ENCODE assay signal across 13 cellular contexts in genomic region chr21:45367402-45368351, GRCh38. TPM values are rescaled to one million over a fixed set of nuclear protein-coding genes. Genes with fewer than 3 reads are reported as not detected.
DNase-seq lines count a peak whose midpoint lies in the region; ATAC-seq, FAIRE-seq and TF ChIP-seq lines count a peak whose summit lies in the region.
"Had no signal": no experiment of that assay in that cellular context is flagged by ENCODE, and none has a peak within 500 bp of the region (broad histone marks: within the 10 kb centered on the region; RNA-seq: fewer than 3 reads in every experiment).

No MANE protein-coding gene starts in this region.

- BruUV-seq in IMR-90 (replicated peaks; lab: Mats Ljungman, UMichigan) = no TSS peak

- no peaks in the 10 kb centered on the region for H4K20me1 ChIP-seq in IMR-90 (ENCODE audit: insufficient read depth, low read length)

- peak overlapping the region; percentile 99 for H2BK120ac ChIP-seq in IMR-90 (ENCODE audit: low read depth, low read length)
- H2BK120ac ChIP-seq in neuronal stem cell (ENCODE audit: low read depth, low read length) = no peak overlapping the region

- TF ChIP-seq RAD21 in A549 (conservative IDR thresholded peaks at IDR 0.05 in 1 of 2, IDR thresholded peaks at IDR 0.05 in 1 of 2) = no peak
- TF ChIP-seq RAD21 in IMR-90 (IDR thresholded peaks at IDR 0.05; ENCODE audit: low read length) = no peak

- H2AFZ ChIP-seq in IMR-90 (replicated peaks; ENCODE audit: low read length, poor library complexity) = peak overlapping the region; percentile 84
- peak overlapping the region; percentile 10 for H2AFZ ChIP-seq in neuronal stem cell (ENCODE audit: low read length)

- H2BK20ac ChIP-seq in IMR-90 (ENCODE audit: low read depth, low read length) = peak overlapping the region; percentile 91

- in situ Hi-C loops in IMR-90 (cut with MboI; ENCODE audit: low sequenced_read_pairs) = no loop called here

- H3K4me2 ChIP-seq in A549 (peak overlapping the region; percentile 75), IMR-90 (ENCODE audit: low read depth, low read length) (no peak overlapping the region), neuronal stem cell (ENCODE audit: insufficient read depth, low read length, poor library complexity, severe bottlenecking) (no peak overlapping the region)

- H4K91ac ChIP-seq in IMR-90 (ENCODE audit: insufficient read depth, low read depth, low read length) (peak overlapping the region; percentile 97), neuronal stem cell (ENCODE audit: low read depth, low read length, poor library complexity) (no peak overlapping the region)

- no peaks in the 10 kb centered on the region for H3K36me3 ChIP-seq in IMR-90 (ENCODE audit: control insufficient read depth, insufficient read depth, low read length)
- no peaks in the 10 kb centered on the region for H3K36me3 ChIP-seq in neuronal stem cell (replicated peaks in 1 of 2; ENCODE audit: control insufficient read depth in 2 of 2, insufficient read depth in 2 of 2, low read length in 2 of 2)

- H4K8ac ChIP-seq in IMR-90 (ENCODE audit: low read depth in 2 of 2, low read length in 2 of 2) (peak overlapping the region; percentile 85 to 87), neuronal stem cell (ENCODE audit: low read depth, low read length) (no peak overlapping the region)

- H3K23ac ChIP-seq in IMR-90 (ENCODE audit: low read depth, low read length) (peak overlapping the region; percentile 89), neuronal stem cell (ENCODE audit: low read depth, low read length, poor library complexity) (no peak overlapping the region)

- H2BK15ac ChIP-seq in IMR-90 (ENCODE audit: low read depth, low read length) (peak overlapping the region; percentile 76; the same call in 2 of the 3 replicates), neuronal stem cell (ENCODE audit: low read length) (no peak overlapping the region)

- H4K5ac ChIP-seq in IMR-90 (ENCODE audit: low read depth, low read length) = peak overlapping the region; percentile 86

- TF ChIP-seq POLR2A in A549 (IDR thresholded peaks at IDR 0.05; ENCODE audit: low read length) (no peak), IMR-90 (IDR thresholded peaks at IDR 0.05; ENCODE audit: low read depth, low read length) (no peak; the same call in 1 of the 2 replicates)

- H3K9me3 ChIP-seq in A549 (peaks cover 2% of the 10 kb centered on the region; the same call in 1 of the 3 replicates), IMR-90 (ENCODE audit: control insufficient read depth, insufficient read depth, low read length) (peaks cover 2% of the 10 kb centered on the region; the same call in 1 of the 2 replicates), neuronal stem cell (replicated peaks in 1 of 2; ENCODE audit: control insufficient read depth in 2 of 2, insufficient read depth in 1 of 2, low read depth in 1 of 2, low read length in 2 of 2) (peaks cover 2 to 3% of the 10 kb centered on the region in 2 donors)

- peak overlapping the region; percentile 81 for H2BK5ac ChIP-seq in IMR-90 (ENCODE audit: low read depth, low read length, poor library complexity, severe bottlenecking)
- H2BK5ac ChIP-seq in neuronal stem cell (ENCODE audit: low read length) = no peak overlapping the region

- CTCF ChIA-PET in A549 (lab: Yijun Ruan, JAX) (interaction anchor here (1.1 to 3.2 kb wide), 4 partner anchors 39 to 75 kb away, joined by 3 to 8 read pairs (median 4); no protein-coding TSS in a partner anchor), IMR-90 (lab: Yijun Ruan, JAX) (no interaction called here)

- DNase-seq in A549 (ENCODE audit: low read depth in 1 of 2, low spot score in 1 of 2) (no peak), IMR-90 (no peak), coronary artery (ENCODE audit: low spot score) (no peak), neuronal stem cell (ENCODE audit: low spot score) (no peak), NCI-H2227 (lab: John Stamatoyannopoulos, UW; ENCODE audit: unreplicated experiment) (no peak), NCI-H2107 treated with DMSO at 0.1 percent for 48 hours (lab: John Stamatoyannopoulos, UW; ENCODE audit: unreplicated experiment) (no peak)
- no peak for DNase-seq in activated CD8-positive, alpha-beta memory T cell treated with anti-CD3 and anti-CD28 coated beads, Interleukin-2, amount 50 U/mL, for 48 hours
- DNase-seq: activated CD8-positive, alpha-beta memory T cell treated with anti-CD3 and anti-CD28 coated beads, Interleukin-2, amount 10 ng/mL, durations not matched to agents 7 days and 5 days; activated naive CD8-positive, alpha-beta T cell treated with anti-CD3 and anti-CD28 coated beads, Interleukin-2, amount 10 ng/mL, durations not matched to agents 7 days and 5 days; foreskin keratinocyte; NCI-H1092 treated with DMSO at 0.1 percent for 48 hours; stimulated activated CD4-positive, alpha-beta T cell treated with anti-CD3 and anti-CD28 coated beads, Interleukin-15, amount 100 ng/mL, for 24 hours had no signal

- H3K14ac ChIP-seq in IMR-90 (replicated peaks; ENCODE audit: low read depth, low read length) (peak overlapping the region; percentile 92), neuronal stem cell (ENCODE audit: low read length) (no peak overlapping the region)

- H3K9me1 ChIP-seq in IMR-90 (ENCODE audit: insufficient read depth, low read length) = peaks cover 26% of the 10 kb centered on the region

- ATAC-seq in A549 (peak in 1 of 2 experiments; percentile 23; a peak in 3 of 6 replicates), IMR-90 (ENCODE audit: low read depth) (peak; percentile 10), GM21576 (IDR thresholded peaks at IDR 0.05; ENCODE audit: unreplicated experiment) (no peak)
- ATAC-seq: activated CD8-positive, alpha-beta memory T cell treated with anti-CD3 and anti-CD28 coated beads, Interleukin-2, amount 10 ng/mL, durations not matched to agents 7 days and 5 days; foreskin keratinocyte had no signal

- H3K79me1 ChIP-seq in IMR-90 (ENCODE audit: low read depth in 1 of 2, low read length in 2 of 2) = peaks cover 0 to 25% of the 10 kb centered on the region in 2 experiments; a peak in 2 of 4 replicates
- H3K79me1 ChIP-seq in neuronal stem cell (ENCODE audit: low read depth, low read length) = peaks cover 2% of the 10 kb centered on the region

- H2AK5ac ChIP-seq in IMR-90 (ENCODE audit: low read depth, low read length) (peak overlapping the region; percentile 98), neuronal stem cell (ENCODE audit: low read depth, low read length) (peak overlapping the region; percentile 48)

- H3K4me1 ChIP-seq in A549 (peaks cover 51% of the 10 kb centered on the region), IMR-90 (ENCODE audit: control insufficient read depth, insufficient read depth, low read length) (peaks cover 34% of the 10 kb centered on the region), neuronal stem cell (ENCODE audit: control insufficient read depth in 2 of 2, insufficient read depth in 1 of 2, low read depth in 1 of 2, low read length in 2 of 2) (peaks cover 0 to 18% of the 10 kb centered on the region in 2 donors)

- peak overlapping the region; percentile 95 for H3K4ac ChIP-seq in IMR-90 (ENCODE audit: low read depth, low read length)
- H3K4ac ChIP-seq in neuronal stem cell (ENCODE audit: low read length) = no peak overlapping the region

- H3K27me3 ChIP-seq in IMR-90 (ENCODE audit: control insufficient read depth, insufficient read depth, low read length) (no peaks in the 10 kb centered on the region), neuronal stem cell (ENCODE audit: control insufficient read depth in 3 of 3, insufficient read depth in 3 of 3, low read depth in 1 of 3, low read length in 3 of 3) (peaks cover 0 to 15% (median 0%) of the 10 kb centered on the region in 3 experiments)
- H3K27me3 ChIP-seq: foreskin keratinocyte had no signal

- H3K4me3 ChIP-seq in A549 = no peak overlapping the region
- H3K4me3 ChIP-seq in IMR-90 (ENCODE audit: insufficient read depth, low read depth, low read length) = no peak overlapping the region
- H3K4me3 ChIP-seq in coronary artery = no peak overlapping the region
- H3K4me3 ChIP-seq in neuronal stem cell (ENCODE audit: low read length in 2 of 2) = no peak overlapping the region

- POLR2A ChIA-PET in A549 (lab: Yijun Ruan, JAX) (interaction anchor here (0.6 to 1.3 kb wide), 4 partner anchors 38 to 75 kb away, joined by 3 to 8 read pairs (median 3); no protein-coding TSS in a partner anchor), IMR-90 (lab: Charles Lee; ENCODE audit: unreplicated experiment) (no interaction called here)

- no peak for TF ChIP-seq EP300 in A549 (IDR thresholded peaks at IDR 0.05)

- peak overlapping the region; percentile 90 for H2AK9ac ChIP-seq in IMR-90 (replicated peaks; ENCODE audit: low read depth, low read length, poor library complexity)

- TF ChIP-seq CTCF in A549 (IDR thresholded peaks at IDR 0.05) (no peak), IMR-90 (conservative IDR thresholded peaks at IDR 0.05; ENCODE audit: low read depth, low read length) (no peak), coronary artery (IDR thresholded peaks at IDR 0.05) (no peak)

- H3K56ac ChIP-seq in IMR-90 (ENCODE audit: extremely low read depth, insufficient read depth, low read length) = peak overlapping the region; percentile 61

- FAIRE-seq in A549 (lab: Jason Lieb, UNC) = no peak

- intact Hi-C loops in IMR-90 (cut with micrococcal nuclease) = no loop called here

- H2BK12ac ChIP-seq in neuronal stem cell (ENCODE audit: low read length) = no peak overlapping the region

- H3K18ac ChIP-seq in IMR-90 (ENCODE audit: low read depth, low read length) (peak overlapping the region; percentile 71), neuronal stem cell (ENCODE audit: low read length) (peak overlapping the region; percentile 31)

- 83% methylated on average over 15 of the region's 25 CpGs for WGBS in A549 (ENCODE audit: missing lambda C conversion rate)
- WGBS in IMR-90 (ENCODE audit: extremely low coverage in 2 of 2, insufficient read length in 1 of 2), 2 experiments = 94% methylated on average over 9 of the region's 25 CpGs; no CpG with 5 or more reads in 1 of the 2 experiments
- WGBS in neuronal stem cell (ENCODE audit: extremely low coverage in 2 of 2, insufficient read length in 2 of 2, insufficient replicate concordance in 1 of 2), 2 donors = no CpG with 5 or more reads among the region's 25 CpGs

- H3K9ac ChIP-seq in IMR-90 (ENCODE audit: low read depth, low read length) (peak overlapping the region; percentile 42), neuronal stem cell (ENCODE audit: low read depth, low read length, poor library complexity) (no peak overlapping the region)

- H3K27ac ChIP-seq in A549 = peak overlapping the region; percentile 98 to 99
- H3K27ac ChIP-seq in IMR-90 (ENCODE audit: insufficient read depth, low read length) = peak overlapping the region; percentile 82
- peak overlapping the region; percentile 95 to 99 for H3K27ac ChIP-seq in coronary artery
- no peak overlapping the region for H3K27ac ChIP-seq in neuronal stem cell (replicated peaks; ENCODE audit: low read length)
- H3K27ac ChIP-seq: foreskin keratinocyte had no signal

- dilution Hi-C loops in IMR-90 (cut with HindIII; ENCODE audit: low sequenced_read_pairs, unreplicated experiment) = no loop called here

RNA-seq across cellular contexts. Expression of gene COL18A1, which starts 37.3 kb away (rescaled TPM):
- 17.3 and 19.0 TPM in 2 replicates for polyA plus RNA-seq in A549 (2011; rRNA removed)
- polyA plus RNA-seq in A549 (2012; cell fraction: cytosol; rRNA removed) = 47.3 and 74.4 TPM in 2 replicates
- polyA plus RNA-seq in A549 (2012; cell fraction: nucleus; rRNA removed) = 362 and 470 TPM in 2 replicates
- polyA plus RNA-seq in A549 (2017; fragmentation: RNase III; extraction: RNeasy Plus Mini Kit Qiagen cat#74134 plus additional on column Dnase treatment) = 76.7 to 89.7 TPM (median 88.4 TPM) in 3 replicates
- 8.7 and 14.0 TPM in 2 replicates for polyA minus RNA-seq in A549 (2011; rRNA and poly(A)+ RNA removed)
- 4.3 and 6.7 TPM in 2 replicates for total RNA-seq in IMR-90 (2012; rRNA removed)
- 46.7 and 52.6 TPM in 2 replicates for polyA plus RNA-seq in IMR-90 (2012; rRNA removed)
- 66.0 and 124 TPM in 2 replicates for polyA plus RNA-seq in IMR-90 (2012; cell fraction: cytosol; rRNA removed)
- 136 and 394 TPM in 2 replicates for polyA plus RNA-seq in IMR-90 (2012; cell fraction: nucleus; rRNA removed; ENCODE audit: low replicate concordance)
- 42.5 TPM for polyA plus RNA-seq in neuronal stem cell (2013, experiment 1 of 2)
- polyA plus RNA-seq in neuronal stem cell (2013, experiment 2 of 2) = 42.1 TPM
